ENCODE assay signal across 8 cellular contexts in genomic region chr12:50103767-50104321, GRCh38. TPM values are rescaled to one million over a fixed set of nuclear protein-coding genes. Genes with fewer than 3 reads are reported as not detected.
DNase-seq lines count a peak whose midpoint lies in the region; ATAC-seq and TF ChIP-seq lines count a peak whose summit lies in the region.

Gene GPD1, plus strand, starts transcription at chr12:50104008. Its CDS starts 43 bp downstream, at chr12:50104051.

- no peak within 1 kb of the TSS for H3K27ac Mint-ChIP-seq in activated naive CD4-positive, alpha-beta T cell treated with anti-CD3 and anti-CD28 coated beads for 36 hours

- peak; percentile 96 for ATAC-seq in mucosa of descending colon
- peak; percentile 89 for ATAC-seq in upper lobe of right lung
- ATAC-seq in GM21515 (IDR thresholded peaks at IDR 0.05; ENCODE audit: unreplicated experiment), result no peak
- no peak for ATAC-seq in HG03571 (IDR thresholded peaks at IDR 0.05; ENCODE audit: unreplicated experiment)

- H3K36me3 ChIP-seq in mucosa of descending colon (ENCODE audit: low read depth) (no peaks in the 10 kb centered on the region), upper lobe of right lung (peaks cover 25% of the 10 kb centered on the region)

- CTCF ChIA-PET in activated naive CD4-positive, alpha-beta T cell treated with anti-CD3 and anti-CD28 coated beads for 36 hours (lab: Charles Lee), result interaction anchor here (0.8 to 4.0 kb wide), 6 partner anchors 7 to 210 kb away, joined by 3 to 24 read pairs (median 6); partner anchors contain the start of gene COX14

- no peak within 1 kb of the TSS for H3K4me3 ChIP-seq in epithelial cell of esophagus (ENCODE audit: low read length)
- H3K4me3 ChIP-seq in mucosa of descending colon, result no peak within 1 kb of the TSS
- peak within 1 kb of the TSS; percentile 25 for H3K4me3 ChIP-seq in upper lobe of right lung

- peaks cover 15% of the 10 kb centered on the region for H3K4me1 ChIP-seq in mucosa of descending colon (ENCODE audit: low read depth)
- peaks cover 8% of the 10 kb centered on the region for H3K4me1 ChIP-seq in upper lobe of right lung

- peak within 1 kb of the TSS; percentile 33 for H3K27ac ChIP-seq in upper lobe of right lung

- H3K36me3 Mint-ChIP-seq in activated naive CD4-positive, alpha-beta T cell treated with anti-CD3 and anti-CD28 coated beads for 36 hours (ENCODE audit: low read depth), result peaks cover 3% of the 10 kb centered on the region

- peaks cover 2% of the 10 kb centered on the region for H3K4me1 Mint-ChIP-seq in activated naive CD4-positive, alpha-beta T cell treated with anti-CD3 and anti-CD28 coated beads for 36 hours (ENCODE audit: low read depth)

- no peaks in the 10 kb centered on the region for H3K27me3 ChIP-seq in upper lobe of right lung

- H3K4me3 Mint-ChIP-seq in activated naive CD4-positive, alpha-beta T cell treated with anti-CD3 and anti-CD28 coated beads for 36 hours, result no peak within 1 kb of the TSS

- intact Hi-C loops in activated naive CD4-positive, alpha-beta T cell treated with anti-CD3 and anti-CD28 coated beads for 36 hours (cut with micrococcal nuclease), result no loop called here
- intact Hi-C loops in mucosa of descending colon (cut with DNase I, micrococcal nuclease) (no loop called here), upper lobe of right lung (cut with DNase I) (no loop called here)

- H3K9me3 ChIP-seq in mucosa of descending colon, result no peaks in the 10 kb centered on the region
- no peaks in the 10 kb centered on the region for H3K9me3 ChIP-seq in upper lobe of right lung

- no peaks in the 10 kb centered on the region for H3K9me3 Mint-ChIP-seq in activated naive CD4-positive, alpha-beta T cell treated with anti-CD3 and anti-CD28 coated beads for 36 hours

- TF ChIP-seq CTCF in epithelial cell of esophagus (IDR thresholded peaks at IDR 0.05; ENCODE audit: insufficient read depth, low read depth, low read length, missing control alignments), result peak; percentile 33
- TF ChIP-seq CTCF in mucosa of descending colon (IDR thresholded peaks at IDR 0.05), result no peak
- no peak for TF ChIP-seq CTCF in upper lobe of right lung (IDR thresholded peaks at IDR 0.05)

- H3K27me3 Mint-ChIP-seq in activated naive CD4-positive, alpha-beta T cell treated with anti-CD3 and anti-CD28 coated beads for 36 hours (ENCODE audit: low read depth), result no peaks in the 10 kb centered on the region

- DNase-seq in activated naive CD4-positive, alpha-beta T cell treated with Interleukin-2 at 50 U/mL for 16 hours, result peak; percentile 34
- DNase-seq in activated naive CD4-positive, alpha-beta T cell treated with anti-CD3 and anti-CD28 coated beads for 36 hours, result no peak
- peak; percentile 92 for DNase-seq in RPMI8226
- DNase-seq in epithelial cell of esophagus (ENCODE audit: low read depth), result peak; percentile 72
- DNase-seq in mucosa of descending colon, result peak; percentile 78 to 89 (median 86)
- DNase-seq in upper lobe of right lung, result peak; percentile 91

RNA-seq across cellular contexts. Expression of gene GPD1, which starts in this region (rescaled TPM):
- under 1 TPM; 0.36 to 0.47 TPM for total RNA-seq in activated naive CD4-positive, alpha-beta T cell treated with anti-CD3 and anti-CD28 coated beads for 36 hours
- total RNA-seq in mucosa of descending colon, result 1 to 10 TPM; 1.7 to 4.1 (median 1.9) TPM
- 32.9 TPM for total RNA-seq in upper lobe of right lung

Comparison
In these comparisons a context has a peak if more than half of its experiments do, and no peak if none do; other contexts are left out.
1. ATAC-seq: peak in mucosa of descending colon (single experiment) and upper lobe of right lung (single experiment); none in GM21515 (single experiment) and HG03571 (single experiment).